In genomic region chr2:71224935-71225334, GRCh38 we compare ENCODE assay signal across 12 cellular contexts.
"Had no signal": no experiment of that assay in that cellular context is flagged by ENCODE, and none has a peak within 500 bp of the region (broad histone marks: within the 10 kb centered on the region; RNA-seq: fewer than 3 reads in every experiment).

No MANE protein-coding gene starts in this region.

- H3K27ac ChIP-seq: ovary, thyroid gland, uterus had no signal

- DNase-seq: activated CD4-positive, alpha-beta memory T cell treated with anti-CD3 and anti-CD28 coated beads for 36 hours; activated gamma-delta T cell; activated naive CD8-positive, alpha-beta T cell treated with anti-CD3 and anti-CD28 coated beads, Interleukin-2, amount 10 ng/mL, durations not matched to agents 7 days and 5 days; activated T-cell treated with anti-CD3 and anti-CD28 coated beads, Interleukin-2, amount 50 U/mL, for 4 hours; aorta; mucosa of descending colon; naive thymus-derived CD8-positive, alpha-beta T cell; ovary; small intestine; thyroid gland; uterus had no signal

- ATAC-seq: activated T-cell treated with anti-CD3 and anti-CD28 coated beads, Interleukin-2, amount 50 U/mL, for 4 hours; gastroesophageal sphincter; mucosa of descending colon; naive thymus-derived CD8-positive, alpha-beta T cell had no signal

- H3K27ac Mint-ChIP-seq: activated CD4-positive, alpha-beta memory T cell treated with anti-CD3 and anti-CD28 coated beads for 36 hours; activated naive CD8-positive, alpha-beta T cell treated with anti-CD3 and anti-CD28 coated beads, Interleukin-2, amount 10 ng/mL, durations not matched to agents 7 days and 5 days had no signal

- H3K27me3 Mint-ChIP-seq: activated CD4-positive, alpha-beta memory T cell treated with anti-CD3 and anti-CD28 coated beads for 36 hours had no signal

- H3K4me3 ChIP-seq: mucosa of descending colon, thyroid gland had no signal

- H3K27me3 ChIP-seq: gastroesophageal sphincter, ovary, thyroid gland, uterus had no signal

- H3K4me3 Mint-ChIP-seq: activated CD4-positive, alpha-beta memory T cell treated with anti-CD3 and anti-CD28 coated beads for 36 hours had no signal

- H3K9me3 Mint-ChIP-seq: activated CD4-positive, alpha-beta memory T cell treated with anti-CD3 and anti-CD28 coated beads for 36 hours; activated naive CD8-positive, alpha-beta T cell treated with anti-CD3 and anti-CD28 coated beads, Interleukin-2, amount 10 ng/mL, durations not matched to agents 7 days and 5 days; activated T-cell treated with anti-CD3 and anti-CD28 coated beads, Interleukin-2, amount 50 U/mL, for 4 hours; naive thymus-derived CD8-positive, alpha-beta T cell had no signal

- H3K36me3 ChIP-seq: ovary, thyroid gland, uterus had no signal

- H3K36me3 Mint-ChIP-seq: activated CD4-positive, alpha-beta memory T cell treated with anti-CD3 and anti-CD28 coated beads for 36 hours; activated naive CD8-positive, alpha-beta T cell treated with anti-CD3 and anti-CD28 coated beads, Interleukin-2, amount 10 ng/mL, durations not matched to agents 7 days and 5 days had no signal

- H3K9me3 ChIP-seq: gastroesophageal sphincter, mucosa of descending colon, ovary, thyroid gland, uterus had no signal

- FAIRE-seq: small intestine had no signal
